17 cellular contexts compared by ENCODE assay signal in the genomic region with DNA sequence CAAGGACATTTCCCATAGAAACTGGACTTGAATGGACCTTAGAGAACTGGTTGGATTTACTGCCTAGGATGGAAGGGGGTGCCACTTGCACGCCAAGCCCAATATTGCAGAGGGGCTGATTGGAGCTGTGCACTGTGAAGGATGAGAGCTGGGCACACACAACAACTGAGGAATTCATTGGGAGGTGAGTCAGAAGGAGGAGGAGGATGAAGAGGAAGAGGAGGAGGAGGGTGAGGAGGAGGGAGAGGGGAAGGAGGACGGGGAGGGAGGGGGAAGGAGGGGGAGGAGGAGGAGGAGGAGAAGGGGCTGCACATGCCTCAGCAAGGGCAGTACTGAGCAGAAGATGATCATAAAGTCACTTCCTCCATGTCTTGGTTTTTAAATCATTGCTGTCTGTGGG. TPM values are rescaled to one million over a fixed set of nuclear protein-coding genes. Genes with fewer than 3 reads are reported as not detected.
DNase-seq lines count a peak whose midpoint lies in the region; ATAC-seq, FAIRE-seq and TF ChIP-seq lines count a peak whose summit lies in the region.
"Had no signal": no experiment of that assay in that cellular context is flagged by ENCODE, and none has a peak within 500 bp of the region (broad histone marks: within the 10 kb centered on the region; RNA-seq: fewer than 3 reads in every experiment).

No MANE protein-coding gene starts in this region.

- CTCF ChIA-PET in HEK293 (lab: Yijun Ruan, JAX), result interaction anchor here (0.7 to 7.4 kb wide), 7 partner anchors 21 to 549 kb away, joined by 4 to 111 read pairs (median 26); a partner anchor contains a TSS

- H3K4me1 ChIP-seq in HEK293 (ENCODE audit: control insufficient read depth, insufficient read depth, low read length) (peaks cover 4% of the 10 kb centered on the region), stomach (peaks cover 9 to 24% (median 16%) of the 10 kb centered on the region in 4 donors)

- TF ChIP-seq EP300 in stomach (IDR thresholded peaks at IDR 0.05), result no peak

- H3K36me3 ChIP-seq in HEK293 (ENCODE audit: control insufficient read depth in 2 of 2, insufficient read depth in 1 of 2, low read length in 2 of 2) (no peaks in the 10 kb centered on the region), stomach (no peaks in the 10 kb centered on the region)

- no peak for TF ChIP-seq POLR2A in stomach (IDR thresholded peaks at IDR 0.05)

- no peaks in the 10 kb centered on the region for H3K27me3 ChIP-seq in stomach

- no peak overlapping the region for H3K4me3 ChIP-seq in HEK293 (ENCODE audit: low read depth, low read length)
- no peak overlapping the region for H3K4me3 ChIP-seq in stomach

- no peaks in the 10 kb centered on the region for H3K36me3 Mint-ChIP-seq in nephron (ENCODE audit: low read depth)

- peak overlapping the region in 2 of 3 experiments; percentile 23 to 61 for H3K27ac Mint-ChIP-seq in nephron
- H3K27ac Mint-ChIP-seq: B cell; CD4-positive, alpha-beta T cell had no signal

- intact Hi-C loops in stomach (cut with DNase I; ENCODE audit: low total_unique reads), result loop anchor here (5.0 kb wide), 1 partner anchor 269 kb away; no protein-coding TSS in a partner anchor

- H3K9me3 ChIP-seq in HEK293 (ENCODE audit: control insufficient read depth, insufficient read depth, low read depth, low read length) (no peaks in the 10 kb centered on the region), stomach (no peaks in the 10 kb centered on the region)

- no peak for FAIRE-seq in RCC 7860 (lab: Jason Lieb, UNC)
- FAIRE-seq: A204.1, H1 had no signal

- TF ChIP-seq CTCF in HEK293 (tag by site-specific recombination; IDR thresholded peaks at IDR 0.05) (no peak), nephron (IDR thresholded peaks at IDR 0.05; ENCODE audit: unreplicated experiment in 3 of 3) (no peak), stomach (IDR thresholded peaks at IDR 0.05) (no peak)

- H3K4me3 Mint-ChIP-seq in nephron, result no peak overlapping the region
- H3K4me3 Mint-ChIP-seq: B cell; CD4-positive, alpha-beta T cell had no signal

- peaks cover 34% of the 10 kb centered on the region for H3K4me1 Mint-ChIP-seq in nephron

- H3K27me3 Mint-ChIP-seq in nephron (ENCODE audit: low read depth), result peaks cover 4% of the 10 kb centered on the region
- H3K27me3 Mint-ChIP-seq: B cell; CD4-positive, alpha-beta T cell had no signal

- POLR2A ChIA-PET in HEK293 (lab: Yijun Ruan, JAX), result interaction anchor here (0.6 kb wide), 1 partner anchor 85 kb away, joined by 7 read pairs; no protein-coding TSS in a partner anchor

- H3K27ac ChIP-seq in HEK293 (ENCODE audit: extremely low read depth, low read depth, low read length), result no peak overlapping the region
- no peak overlapping the region for H3K27ac ChIP-seq in stomach

- DNase-seq in EH (ENCODE audit: low read depth), result peak; percentile 17
- peak; percentile 37 for DNase-seq in RCC 7860 (ENCODE audit: low spot score)
- no peak for DNase-seq in stomach
- DNase-seq in effector CD8-positive, alpha-beta T cell (lab: John Stamatoyannopoulos, UW), result no peak
- DNase-seq: C1 segment of cervical spinal cord; Calu3; CD4-positive, alpha-beta T cell; DMS 273 treated with DMSO at 0.1 percent for 48 hours; HCEC 1CT; Kasumi-1 had no signal

- ATAC-seq in GM21381 (IDR thresholded peaks at IDR 0.05; ENCODE audit: unreplicated experiment) (no peak), HG02885 (IDR thresholded peaks at IDR 0.05; ENCODE audit: poor library complexity, unreplicated experiment) (no peak)

- H3K9me3 Mint-ChIP-seq in nephron, result peaks cover 7% of the 10 kb centered on the region
- H3K9me3 Mint-ChIP-seq: CD4-positive, alpha-beta T cell had no signal

- WGBS in stomach, 5 donors, result 56 to 84% (median 62%) methylated on average over 2 of the region's 2 CpGs

TF ChIP-seq in HEK293, 187 proteins besides CTCF, POLR2A, EP300 and RAD21:
- TF ChIP-seq, protein P1, sequence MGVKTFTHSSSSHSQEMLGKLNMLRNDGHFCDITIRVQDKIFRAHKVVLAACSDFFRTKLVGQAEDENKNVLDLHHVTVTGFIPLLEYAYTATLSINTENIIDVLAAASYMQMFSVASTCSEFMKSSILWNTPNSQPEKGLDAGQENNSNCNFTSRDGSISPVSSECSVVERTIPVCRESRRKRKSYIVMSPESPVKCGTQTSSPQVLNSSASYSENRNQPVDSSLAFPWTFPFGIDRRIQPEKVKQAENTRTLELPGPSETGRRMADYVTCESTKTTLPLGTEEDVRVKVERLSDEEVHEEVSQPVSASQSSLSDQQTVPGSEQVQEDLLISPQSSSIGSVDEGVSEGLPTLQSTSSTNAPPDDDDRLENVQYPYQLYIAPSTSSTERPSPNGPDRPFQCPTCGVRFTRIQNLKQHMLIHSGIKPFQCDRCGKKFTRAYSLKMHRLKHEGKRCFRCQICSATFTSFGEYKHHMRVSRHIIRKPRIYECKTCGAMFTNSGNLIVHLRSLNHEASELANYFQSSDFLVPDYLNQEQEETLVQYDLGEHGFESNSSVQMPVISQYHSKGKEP (tag by site-specific recombination; IDR thresholded peaks at IDR 0.05), result no peak
- TF ChIP-seq ZFHX2 (tag by site-specific recombination; conservative IDR thresholded peaks at IDR 0.05) (peak; percentile 80), SP3 (tag by site-specific recombination; IDR thresholded peaks at IDR 0.05) (no peak), ZNF274 (IDR thresholded peaks at IDR 0.05; ENCODE audit: low read length) (no peak), ZNF274 (tag by site-specific recombination; IDR thresholded peaks at IDR 0.05; ENCODE audit: borderline replicate concordance) (no peak), ZNF19 (tag by site-specific recombination; IDR thresholded peaks at IDR 0.05; ENCODE audit: low read depth) (no peak), ZNF23 (tag by site-specific recombination; IDR thresholded peaks at IDR 0.05; ENCODE audit: borderline replicate concordance) (no peak), YY2 (tag by site-specific recombination; IDR thresholded peaks at IDR 0.05) (no peak), KLF7 (tag by site-specific recombination; IDR thresholded peaks at IDR 0.05; ENCODE audit: borderline replicate concordance) (no peak), GLIS1 (tag by site-specific recombination; IDR thresholded peaks at IDR 0.05) (no peak), EGR2 (tag by site-specific recombination; IDR thresholded peaks at IDR 0.05; ENCODE audit: low read depth) (peak; percentile 96)
- TF ChIP-seq, protein P2, sequence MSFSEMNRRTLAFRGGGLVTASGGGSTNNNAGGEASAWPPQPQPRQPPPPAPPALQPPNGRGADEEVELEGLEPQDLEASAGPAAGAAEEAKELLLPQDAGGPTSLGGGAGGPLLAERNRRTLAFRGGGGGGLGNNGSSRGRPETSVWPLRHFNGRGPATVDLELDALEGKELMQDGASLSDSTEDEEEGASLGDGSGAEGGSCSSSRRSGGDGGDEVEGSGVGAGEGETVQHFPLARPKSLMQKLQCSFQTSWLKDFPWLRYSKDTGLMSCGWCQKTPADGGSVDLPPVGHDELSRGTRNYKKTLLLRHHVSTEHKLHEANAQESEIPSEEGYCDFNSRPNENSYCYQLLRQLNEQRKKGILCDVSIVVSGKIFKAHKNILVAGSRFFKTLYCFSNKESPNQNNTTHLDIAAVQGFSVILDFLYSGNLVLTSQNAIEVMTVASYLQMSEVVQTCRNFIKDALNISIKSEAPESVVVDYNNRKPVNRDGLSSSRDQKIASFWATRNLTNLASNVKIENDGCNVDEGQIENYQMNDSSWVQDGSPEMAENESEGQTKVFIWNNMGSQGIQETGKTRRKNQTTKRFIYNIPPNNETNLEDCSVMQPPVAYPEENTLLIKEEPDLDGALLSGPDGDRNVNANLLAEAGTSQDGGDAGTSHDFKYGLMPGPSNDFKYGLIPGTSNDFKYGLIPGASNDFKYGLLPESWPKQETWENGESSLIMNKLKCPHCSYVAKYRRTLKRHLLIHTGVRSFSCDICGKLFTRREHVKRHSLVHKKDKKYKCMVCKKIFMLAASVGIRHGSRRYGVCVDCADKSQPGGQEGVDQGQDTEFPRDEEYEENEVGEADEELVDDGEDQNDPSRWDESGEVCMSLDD (tag by site-specific recombination; IDR thresholded peaks at IDR 0.05), result no peak
- TF ChIP-seq, protein P3, sequence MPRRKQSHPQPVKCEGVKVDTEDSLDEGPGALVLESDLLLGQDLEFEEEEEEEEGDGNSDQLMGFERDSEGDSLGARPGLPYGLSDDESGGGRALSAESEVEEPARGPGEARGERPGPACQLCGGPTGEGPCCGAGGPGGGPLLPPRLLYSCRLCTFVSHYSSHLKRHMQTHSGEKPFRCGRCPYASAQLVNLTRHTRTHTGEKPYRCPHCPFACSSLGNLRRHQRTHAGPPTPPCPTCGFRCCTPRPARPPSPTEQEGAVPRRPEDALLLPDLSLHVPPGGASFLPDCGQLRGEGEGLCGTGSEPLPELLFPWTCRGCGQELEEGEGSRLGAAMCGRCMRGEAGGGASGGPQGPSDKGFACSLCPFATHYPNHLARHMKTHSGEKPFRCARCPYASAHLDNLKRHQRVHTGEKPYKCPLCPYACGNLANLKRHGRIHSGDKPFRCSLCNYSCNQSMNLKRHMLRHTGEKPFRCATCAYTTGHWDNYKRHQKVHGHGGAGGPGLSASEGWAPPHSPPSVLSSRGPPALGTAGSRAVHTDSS (tag by site-specific recombination; IDR thresholded peaks at IDR 0.05), result 0 out of 2 replicates have a peak, but pooled peaks have one; percentile 35

RNA-seq across cellular contexts. Expression of a gene that starts 5.7 kb away (rescaled TPM):
- 10 to 100 TPM; 16.5 to 44.1 (median 20.1) TPM for total RNA-seq in stomach
- polyA plus RNA-seq in stomach, result 1 to 10 TPM; 4.0 to 4.9 (median 4.7) TPM

Comparison
In these comparisons a context has a peak if more than half of its experiments do, and no peak if none do; other contexts are left out.
1. DNase-seq: peak in EH (single experiment) and RCC 7860 (single experiment); none in stomach (single experiment) and effector CD8-positive, alpha-beta T cell (single experiment).